1 cellular context compared by ENCODE assay signal in the genomic region with DNA sequence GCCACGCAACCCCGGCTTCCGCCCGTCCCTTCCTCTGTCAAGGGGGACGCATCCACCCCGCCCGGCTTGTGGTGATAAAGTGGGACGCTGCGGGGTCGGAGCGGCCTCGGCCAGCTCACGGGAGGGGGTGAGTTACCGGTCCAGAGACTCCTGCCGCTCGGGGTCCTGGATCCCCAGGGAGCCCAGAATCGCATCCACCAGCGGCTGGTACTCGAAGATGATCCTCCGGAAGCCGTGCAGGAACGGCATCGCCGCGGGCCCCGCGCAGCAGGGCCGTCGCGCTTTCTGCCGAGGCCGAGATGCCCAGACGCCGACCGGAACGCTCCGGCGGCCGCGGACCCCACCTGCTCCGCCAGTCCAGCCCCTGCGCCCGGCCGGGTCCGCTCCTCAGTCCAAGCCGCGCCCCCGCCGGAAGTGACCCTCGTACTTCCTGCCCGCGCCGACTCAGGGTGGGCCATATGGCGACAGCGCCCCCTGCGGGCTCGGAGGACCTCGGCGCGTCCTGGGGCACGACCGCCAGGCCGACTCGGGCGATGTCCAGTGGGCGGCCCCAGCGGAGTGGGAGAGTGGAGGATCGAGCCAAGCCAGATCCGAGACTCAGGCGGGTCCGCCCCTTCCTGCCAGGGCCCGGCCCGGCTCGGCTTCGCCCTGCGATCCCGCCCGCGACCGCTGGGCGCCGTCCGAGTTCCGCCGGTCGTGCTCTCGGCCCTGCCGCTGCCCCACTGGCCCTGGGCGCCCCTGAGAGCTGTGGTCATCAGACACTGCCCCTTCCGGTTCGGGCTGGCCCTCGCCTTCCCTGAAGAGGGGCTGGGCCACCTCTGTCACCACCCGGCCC.
TF ChIP-seq lines count a peak whose summit lies in the region.

Gene ASB6 (minus strand): TSS at position 401 of the 835 bp plus-strand sequence. CDS start 152 bp downstream, at position 249.

TF ChIP-seq in HepG2, 621 proteins besides CTCF, POLR2A, EP300 and RAD21 (continued from another document):
- TF ChIP-seq, protein P1, sequence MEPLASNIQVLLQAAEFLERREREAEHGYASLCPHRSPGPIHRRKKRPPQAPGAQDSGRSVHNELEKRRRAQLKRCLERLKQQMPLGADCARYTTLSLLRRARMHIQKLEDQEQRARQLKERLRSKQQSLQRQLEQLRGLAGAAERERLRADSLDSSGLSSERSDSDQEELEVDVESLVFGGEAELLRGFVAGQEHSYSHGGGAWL (CRISPR knock-in tag; IDR thresholded peaks at IDR 0.05), result peak; percentile 62; the same call in 1 of the 2 replicates
- TF ChIP-seq PRDM10 (CRISPR knock-in tag; IDR thresholded peaks at IDR 0.05; ENCODE audit: low read depth) (peak; percentile 8; the same call in 1 of the 2 replicates), ZSCAN21 (CRISPR knock-in tag; IDR thresholded peaks at IDR 0.05; ENCODE audit: borderline replicate concordance) (peak; percentile 88; the same call in 1 of the 2 replicates), ZNF460 (CRISPR knock-in tag; IDR thresholded peaks at IDR 0.05; ENCODE audit: borderline replicate concordance) (peak; percentile 37; the same call in 1 of the 2 replicates), HBP1 (CRISPR knock-in tag; IDR thresholded peaks at IDR 0.05; ENCODE audit: low read depth) (peak; percentile 37; the same call in 1 of the 2 replicates), RFXAP (CRISPR knock-in tag; IDR thresholded peaks at IDR 0.05; ENCODE audit: borderline replicate concordance) (peak; percentile 85), NONO (IDR thresholded peaks at IDR 0.05) (no peak), NONO (CRISPR knock-in tag; conservative IDR thresholded peaks at IDR 0.05) (peak; percentile 98), BCL3 (CRISPR knock-in tag; IDR thresholded peaks at IDR 0.05) (peak; percentile 90), MAFK (conservative IDR thresholded peaks at IDR 0.05 in 1 of 2, IDR thresholded peaks at IDR 0.05 in 1 of 2; ENCODE audit: low read length in 2 of 2) (no peak), AKAP8 (CRISPR knock-in tag; IDR thresholded peaks at IDR 0.05) (peak; percentile 89), ZNF274 (CRISPR knock-in tag; IDR thresholded peaks at IDR 0.05) (peak; percentile 90), GABPA (IDR thresholded peaks at IDR 0.05; ENCODE audit: low read depth, low read length) (no peak), GABPA (CRISPR knock-in tag; IDR thresholded peaks at IDR 0.05; ENCODE audit: low read depth) (peak; percentile 90), AKNA (CRISPR knock-in tag; IDR thresholded peaks at IDR 0.05; ENCODE audit: borderline replicate concordance) (no peak), FOXC1 (CRISPR knock-in tag; IDR thresholded peaks at IDR 0.05; ENCODE audit: borderline replicate concordance) (peak; percentile 23; the same call in 1 of the 2 replicates), ZBTB7B (CRISPR knock-in tag; IDR thresholded peaks at IDR 0.05) (peak; percentile 79), EEA1 (CRISPR knock-in tag; IDR thresholded peaks at IDR 0.05; ENCODE audit: borderline replicate concordance) (no peak), RELA (CRISPR knock-in tag; IDR thresholded peaks at IDR 0.05) (peak; percentile 92), RARG (CRISPR knock-in tag; IDR thresholded peaks at IDR 0.05; ENCODE audit: low read depth) (no peak), ZNF770 (CRISPR knock-in tag; IDR thresholded peaks at IDR 0.05) (peak; percentile 66), ZNF10 (CRISPR knock-in tag; IDR thresholded peaks at IDR 0.05; ENCODE audit: borderline replicate concordance, low read depth) (no peak), NFKBIZ (CRISPR knock-in tag; IDR thresholded peaks at IDR 0.05) (peak; percentile 78; the same call in 1 of the 2 replicates)
- TF ChIP-seq, protein P2, sequence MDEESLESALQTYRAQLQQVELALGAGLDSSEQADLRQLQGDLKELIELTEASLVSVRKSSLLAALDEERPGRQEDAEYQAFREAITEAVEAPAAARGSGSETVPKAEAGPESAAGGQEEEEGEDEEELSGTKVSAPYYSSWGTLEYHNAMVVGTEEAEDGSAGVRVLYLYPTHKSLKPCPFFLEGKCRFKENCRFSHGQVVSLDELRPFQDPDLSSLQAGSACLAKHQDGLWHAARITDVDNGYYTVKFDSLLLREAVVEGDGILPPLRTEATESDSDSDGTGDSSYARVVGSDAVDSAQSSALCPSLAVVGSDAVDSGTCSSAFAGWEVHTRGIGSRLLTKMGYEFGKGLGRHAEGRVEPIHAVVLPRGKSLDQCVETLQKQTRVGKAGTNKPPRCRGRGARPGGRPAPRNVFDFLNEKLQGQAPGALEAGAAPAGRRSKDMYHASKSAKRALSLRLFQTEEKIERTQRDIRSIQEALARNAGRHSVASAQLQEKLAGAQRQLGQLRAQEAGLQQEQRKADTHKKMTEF (CRISPR knock-in tag; IDR thresholded peaks at IDR 0.05), result peak; percentile 99
- TF ChIP-seq, protein P3, sequence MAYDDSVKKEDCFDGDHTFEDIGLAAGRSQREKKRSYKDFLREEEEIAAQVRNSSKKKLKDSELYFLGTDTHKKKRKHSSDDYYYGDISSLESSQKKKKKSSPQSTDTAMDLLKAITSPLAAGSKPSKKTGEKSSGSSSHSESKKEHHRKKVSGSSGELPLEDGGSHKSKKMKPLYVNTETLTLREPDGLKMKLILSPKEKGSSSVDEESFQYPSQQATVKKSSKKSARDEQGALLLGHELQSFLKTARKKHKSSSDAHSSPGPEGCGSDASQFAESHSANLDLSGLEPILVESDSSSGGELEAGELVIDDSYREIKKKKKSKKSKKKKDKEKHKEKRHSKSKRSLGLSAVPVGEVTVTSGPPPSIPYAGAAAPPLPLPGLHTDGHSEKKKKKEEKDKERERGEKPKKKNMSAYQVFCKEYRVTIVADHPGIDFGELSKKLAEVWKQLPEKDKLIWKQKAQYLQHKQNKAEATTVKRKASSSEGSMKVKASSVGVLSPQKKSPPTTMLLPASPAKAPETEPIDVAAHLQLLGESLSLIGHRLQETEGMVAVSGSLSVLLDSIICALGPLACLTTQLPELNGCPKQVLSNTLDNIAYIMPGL (CRISPR knock-in tag; IDR thresholded peaks at IDR 0.05; ENCODE audit: borderline replicate concordance in 1 of 2, low read depth in 1 of 2), result peak; percentile 98 to 99
- TF ChIP-seq, protein P4, sequence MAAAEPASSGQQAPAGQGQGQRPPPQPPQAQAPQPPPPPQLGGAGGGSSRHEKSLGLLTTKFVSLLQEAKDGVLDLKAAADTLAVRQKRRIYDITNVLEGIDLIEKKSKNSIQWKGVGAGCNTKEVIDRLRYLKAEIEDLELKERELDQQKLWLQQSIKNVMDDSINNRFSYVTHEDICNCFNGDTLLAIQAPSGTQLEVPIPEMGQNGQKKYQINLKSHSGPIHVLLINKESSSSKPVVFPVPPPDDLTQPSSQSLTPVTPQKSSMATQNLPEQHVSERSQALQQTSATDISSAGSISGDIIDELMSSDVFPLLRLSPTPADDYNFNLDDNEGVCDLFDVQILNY (CRISPR knock-in tag; conservative IDR thresholded peaks at IDR 0.05), result peak; percentile 57
- TF ChIP-seq, protein P5, sequence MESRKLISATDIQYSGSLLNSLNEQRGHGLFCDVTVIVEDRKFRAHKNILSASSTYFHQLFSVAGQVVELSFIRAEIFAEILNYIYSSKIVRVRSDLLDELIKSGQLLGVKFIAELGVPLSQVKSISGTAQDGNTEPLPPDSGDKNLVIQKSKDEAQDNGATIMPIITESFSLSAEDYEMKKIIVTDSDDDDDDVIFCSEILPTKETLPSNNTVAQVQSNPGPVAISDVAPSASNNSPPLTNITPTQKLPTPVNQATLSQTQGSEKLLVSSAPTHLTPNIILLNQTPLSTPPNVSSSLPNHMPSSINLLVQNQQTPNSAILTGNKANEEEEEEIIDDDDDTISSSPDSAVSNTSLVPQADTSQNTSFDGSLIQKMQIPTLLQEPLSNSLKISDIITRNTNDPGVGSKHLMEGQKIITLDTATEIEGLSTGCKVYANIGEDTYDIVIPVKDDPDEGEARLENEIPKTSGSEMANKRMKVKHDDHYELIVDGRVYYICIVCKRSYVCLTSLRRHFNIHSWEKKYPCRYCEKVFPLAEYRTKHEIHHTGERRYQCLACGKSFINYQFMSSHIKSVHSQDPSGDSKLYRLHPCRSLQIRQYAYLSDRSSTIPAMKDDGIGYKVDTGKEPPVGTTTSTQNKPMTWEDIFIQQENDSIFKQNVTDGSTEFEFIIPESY (CRISPR knock-in tag; IDR thresholded peaks at IDR 0.05), result peak; percentile 85
TF ChIP-seq in HepG2: peak in this region for 326.
